ENCODE assay signal across 23 cellular contexts in the genomic region with DNA sequence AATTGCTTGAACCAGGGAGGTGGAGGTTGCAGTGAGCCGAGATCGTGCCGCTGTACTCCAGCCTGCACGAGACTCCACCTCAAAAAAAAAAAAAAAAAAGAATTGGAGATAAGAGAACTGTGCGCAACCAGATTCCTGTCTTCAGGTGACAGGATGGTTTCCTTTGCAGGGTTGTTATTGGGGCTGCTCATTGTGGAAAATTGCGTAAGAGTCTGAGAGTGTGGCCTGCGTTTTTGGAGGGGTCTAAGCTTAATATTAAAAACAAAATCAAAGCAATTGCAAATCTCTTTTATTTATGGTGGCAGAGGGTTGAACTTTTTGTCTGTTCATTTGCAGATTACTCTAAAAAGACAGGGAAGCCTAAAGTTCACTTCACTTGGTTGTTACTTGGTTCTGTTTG. TPM values are rescaled to one million over a fixed set of nuclear protein-coding genes. Genes with fewer than 3 reads are reported as not detected.
A peak's percentile ranks its signal among the peaks of the same experiment; 100 is the strongest.
DNase-seq lines count a peak whose midpoint lies in the region; ATAC-seq, FAIRE-seq and TF ChIP-seq lines count a peak whose summit lies in the region.
"Had no signal": no experiment of that assay in that cellular context is flagged by ENCODE, and none has a peak within 500 bp of the region (broad histone marks: within the 10 kb centered on the region; RNA-seq: fewer than 3 reads in every experiment).

No MANE protein-coding gene starts in this region.

- H3K4me1 ChIP-seq in HepG2 (ENCODE audit: insufficient read depth, low read length) (peaks cover 29% of the 10 kb centered on the region), right lobe of liver (no peaks in the 10 kb centered on the region), KMS-11 (ENCODE audit: low read depth, poor library complexity, severe bottlenecking) (peaks cover 57% of the 10 kb centered on the region), H1 (replicated peaks in 1 of 4; ENCODE audit: control insufficient read depth in 3 of 4, insufficient read depth in 4 of 4, low read length in 3 of 4) (peaks cover 0 to 7% (median 2%) of the 10 kb centered on the region in 4 experiments; a peak in 5 of 7 replicates)

- ATAC-seq in HepG2: no peak
- no peak for ATAC-seq in right lobe of liver
- ATAC-seq: GM23338 had no signal

- no peak overlapping the region for H4K5ac ChIP-seq in H1 (ENCODE audit: insufficient read length, low read depth, low read length)

- H3K18ac ChIP-seq in H1 (ENCODE audit: extremely low read depth, low read length): no peak overlapping the region

- no peak overlapping the region for H2AK5ac ChIP-seq in H1 (ENCODE audit: low read depth, low read length)

- no TSS peak for BruUV-seq in HepG2 (replicated peaks; lab: Mats Ljungman, UMichigan)

- no peak overlapping the region for H2BK12ac ChIP-seq in H1 (ENCODE audit: low read depth, low read length)

- H4K20me1 ChIP-seq in HepG2 (ENCODE audit: insufficient read depth, low read length): no peaks in the 10 kb centered on the region
- no peaks in the 10 kb centered on the region for H4K20me1 ChIP-seq in KMS-11 (ENCODE audit: insufficient read depth)
- no peaks in the 10 kb centered on the region for H4K20me1 ChIP-seq in H1 (replicated peaks in 1 of 2; ENCODE audit: control insufficient read depth in 1 of 2, insufficient read depth in 2 of 2, low read length in 2 of 2)
- H4K20me1 ChIP-seq: BLaER1 treated with 17β-estradiol and CSF1 and Interleukin-3, amounts not matched to agents 10 nM and 100 nM had no signal

- no peak overlapping the region for H3K4ac ChIP-seq in H1 (replicated peaks; ENCODE audit: insufficient read length, low read depth, low read length)

- H3K79me1 ChIP-seq in H1 (ENCODE audit: low read depth, low read length): no peaks in the 10 kb centered on the region

- H2BK20ac ChIP-seq in H1 (ENCODE audit: low read length): no peak overlapping the region

- no peak overlapping the region for H3K27ac ChIP-seq in HepG2 (ENCODE audit: extremely low read length, insufficient read depth, low read length)
- no peak overlapping the region for H3K27ac ChIP-seq in right lobe of liver
- peak overlapping the region; percentile 80 for H3K27ac ChIP-seq in KMS-11
- no peak overlapping the region for H3K27ac ChIP-seq in H1 (ENCODE audit: low read depth, low read length)
- H3K27ac ChIP-seq: 22Rv1; BLaER1 treated with 17β-estradiol and CSF1 and Interleukin-3, amounts not matched to agents 10 nM and 100 nM had no signal

- H2AFZ ChIP-seq in HepG2 (ENCODE audit: low read length) (no peak overlapping the region), KMS-11 (ENCODE audit: low read depth) (no peak overlapping the region; the same call in 1 of the 2 replicates), H1 (ENCODE audit: low read length) (no peak overlapping the region)
- H2AFZ ChIP-seq: GM23338 had no signal

- H3K79me2 ChIP-seq in HepG2 (ENCODE audit: insufficient read depth, low read length): no peaks in the 10 kb centered on the region
- H3K79me2 ChIP-seq in KMS-11 (ENCODE audit: insufficient read depth, low read depth): no peaks in the 10 kb centered on the region
- no peaks in the 10 kb centered on the region for H3K79me2 ChIP-seq in H1 (ENCODE audit: control insufficient read depth in 1 of 2, insufficient read depth in 2 of 2, low read length in 2 of 2)

- peaks cover 73% of the 10 kb centered on the region for H3K4me1 Mint-ChIP-seq in nephron progenitor cell

- H3K4me3 Mint-ChIP-seq in nephron progenitor cell: no peak overlapping the region
- H3K4me3 Mint-ChIP-seq: CD14-positive monocyte; CD4-positive, alpha-beta T cell; CD8-positive, alpha-beta memory T cell; GM23338; HFFc6 had no signal

- H3K14ac ChIP-seq in H1 (ENCODE audit: insufficient read length): no peak overlapping the region

- no peak for TF ChIP-seq CTCF in HepG2 (CRISPR knock-in tag; IDR thresholded peaks at IDR 0.05)
- no peak for TF ChIP-seq CTCF in right lobe of liver (IDR thresholded peaks at IDR 0.05)
- no peak for TF ChIP-seq CTCF in KMS-11 (conservative IDR thresholded peaks at IDR 0.05; ENCODE audit: low read depth, low read length)
- no peak for TF ChIP-seq CTCF in H1 (IDR thresholded peaks at IDR 0.05; ENCODE audit: control extremely low read depth in 1 of 3, insufficient read depth in 1 of 3, low read depth in 1 of 3, low read length in 3 of 3)
- TF ChIP-seq CTCF in nephron progenitor cell (IDR thresholded peaks at IDR 0.05): no peak

- peaks cover 6% of the 10 kb centered on the region for H3K9me3 Mint-ChIP-seq in nephron progenitor cell
- H3K9me3 Mint-ChIP-seq: CD4-positive, alpha-beta T cell; GM23338 had no signal

- POLR2A ChIA-PET in HepG2 (lab: Yijun Ruan, JAX) (no interaction called here), H1 (lab: Charles Lee; ENCODE audit: partially characterized antibody) (no interaction called here)

- intact Hi-C loops in HepG2 (cut with micrococcal nuclease; ENCODE audit: unreplicated experiment): no loop called here
- intact Hi-C loops in right lobe of liver (cut with DNase I): no loop called here

- H3K4me3 ChIP-seq in HepG2 (replicated peaks in 1 of 3; ENCODE audit: insufficient read depth in 1 of 3, low read depth in 2 of 3, low read length in 3 of 3) (no peak overlapping the region), right lobe of liver (no peak overlapping the region), KMS-11 (IDR thresholded peaks at IDR 0.05; ENCODE audit: insufficient read depth, low read depth, low read length) (no peak overlapping the region), H1 (ENCODE audit: extremely low read depth in 1 of 4, insufficient read depth in 2 of 4, low read depth in 3 of 4, low read length in 4 of 4) (no peak overlapping the region)
- H3K4me3 ChIP-seq: BLaER1 treated with 17β-estradiol and CSF1 and Interleukin-3, amounts not matched to agents 10 nM and 100 nM; GM23338; HAP-1 had no signal

- H3K27me3 Mint-ChIP-seq in nephron progenitor cell (ENCODE audit: low read depth, poor library complexity): peaks cover 11% of the 10 kb centered on the region
- H3K27me3 Mint-ChIP-seq: CD4-positive, alpha-beta T cell had no signal

- no peaks in the 10 kb centered on the region for H3K23me2 ChIP-seq in H1 (ENCODE audit: low read depth, low read length)

- H3K4me2 ChIP-seq in HepG2 (ENCODE audit: low read depth, low read length): no peak overlapping the region
- peak overlapping the region; percentile 59 for H3K4me2 ChIP-seq in KMS-11
- H3K4me2 ChIP-seq in H1 (ENCODE audit: insufficient read depth in 1 of 2, low read depth in 2 of 2, low read length in 2 of 2): no peak overlapping the region
- H3K4me2 ChIP-seq: GM23338 had no signal

- H3K23ac ChIP-seq in H1 (ENCODE audit: insufficient read length): no peak overlapping the region

- no peak for TF ChIP-seq RAD21 in HepG2 (CRISPR knock-in tag; IDR thresholded peaks at IDR 0.05)
- no peak for TF ChIP-seq RAD21 in H1 (IDR thresholded peaks at IDR 0.05 in 1 of 2, conservative IDR thresholded peaks at IDR 0.05 in 1 of 2; ENCODE audit: low read depth in 2 of 2, low read length in 2 of 2)

- H3K36me3 ChIP-seq in HepG2 (replicated peaks in 1 of 2; ENCODE audit: control insufficient read depth in 1 of 2, insufficient read depth in 2 of 2, low read length in 2 of 2) (no peaks in the 10 kb centered on the region), right lobe of liver (no peaks in the 10 kb centered on the region), KMS-11 (ENCODE audit: insufficient read depth) (no peaks in the 10 kb centered on the region), H1 (ENCODE audit: control insufficient read depth in 2 of 4, insufficient read depth in 4 of 4, low read length in 3 of 4) (no peaks in the 10 kb centered on the region)
- H3K36me3 ChIP-seq: BE2C, HAP-1 had no signal

- H3K9me3 ChIP-seq in HepG2 (ENCODE audit: low read length) (no peaks in the 10 kb centered on the region), right lobe of liver (no peaks in the 10 kb centered on the region), H1 (ENCODE audit: insufficient read depth in 2 of 2, low read depth in 1 of 2, low read length in 1 of 2) (no peaks in the 10 kb centered on the region)
- H3K9me3 ChIP-seq: BE2C, HAP-1 had no signal

- no peak for TF ChIP-seq EP300 in HepG2 (IDR thresholded peaks at IDR 0.05; ENCODE audit: low read depth in 2 of 2, low read length in 2 of 2)
- no peak for TF ChIP-seq EP300 in HepG2 (CRISPR knock-in tag; IDR thresholded peaks at IDR 0.05; ENCODE audit: borderline replicate concordance)
- TF ChIP-seq EP300 in H1 (IDR thresholded peaks at IDR 0.05; ENCODE audit: borderline replicate concordance in 1 of 2, low read depth in 2 of 2, low read length in 2 of 2): no peak

- H3K27ac Mint-ChIP-seq in nephron progenitor cell: no peak overlapping the region
- H3K27ac Mint-ChIP-seq: CD4-positive, alpha-beta T cell; CD8-positive, alpha-beta memory T cell; GM23338; HFFc6 had no signal

- peaks cover 0 to 12% of the 10 kb centered on the region in 2 experiments; a peak in 2 of 5 replicates for H3K27me3 ChIP-seq in HepG2 (ENCODE audit: control insufficient read depth in 1 of 2, insufficient read depth in 2 of 2, low read length in 2 of 2)
- no peaks in the 10 kb centered on the region for H3K27me3 ChIP-seq in right lobe of liver
- no peaks in the 10 kb centered on the region for H3K27me3 ChIP-seq in KMS-11 (ENCODE audit: insufficient read depth, low read depth)
- H3K27me3 ChIP-seq in H1 (replicated peaks in 1 of 4; ENCODE audit: control insufficient read depth in 3 of 4, extremely low read depth in 1 of 4, insufficient read depth in 3 of 4, low read length in 3 of 4): no peaks in the 10 kb centered on the region
- H3K27me3 ChIP-seq: BE2C; BLaER1 treated with 17β-estradiol and CSF1 and Interleukin-3, amounts not matched to agents 10 nM and 100 nM had no signal

- H2BK5ac ChIP-seq in H1 (ENCODE audit: low read depth, low read length): no peak overlapping the region

- DNase-seq in HepG2 (ENCODE audit: low spot score) (no peak), right lobe of liver (no peak), H1 (ENCODE audit: low read depth in 1 of 2, low spot score in 2 of 2) (no peak), nephron progenitor cell (no peak), T-helper 9 cell (no peak)
- DNase-seq in activated T-cell treated with anti-CD3 and anti-CD28 coated beads, Interleukin-2, amount 50 U/mL, for 48 hours: no peak
- DNase-seq: AML-193; BE2C; CD4-positive, alpha-beta T cell; CD8-positive, alpha-beta memory T cell; DMS 273 treated with DMSO at 0.1 percent for 48 hours; DMS79; GF-D8 had no signal

- H4K91ac ChIP-seq in H1 (replicated peaks; ENCODE audit: insufficient read length, low read length): no peak overlapping the region

- CTCF ChIA-PET in HepG2 (lab: Yijun Ruan, JAX; ENCODE audit: low intra/inter-chr PET ratio, low total read pairs): no interaction called here
- CTCF ChIA-PET in H1 (lab: Charles Lee; ENCODE audit: partially characterized antibody): interaction anchor here (0.6 to 3.6 kb wide), 8 partner anchors 11 to 96 kb away, joined by 3 to 26 read pairs (median 4); no protein-coding TSS in a partner anchor

- in situ Hi-C loops in HepG2 (cut with HindIII; ENCODE audit: extremely low pct_ligation_motif_present, low pct_unique_long_range_greater_than_20kb): no loop called here

- no peak overlapping the region for H4K8ac ChIP-seq in H1 (ENCODE audit: extremely low read depth, insufficient read depth, low read length)

- peaks cover 7% of the 10 kb centered on the region for H3K36me3 Mint-ChIP-seq in nephron progenitor cell (ENCODE audit: low read depth)

- WGBS in HepG2 (ENCODE audit: low lambda C conversion rate): 54% methylated on average over 7 of the region's 7 CpGs
- 74% methylated on average over 3 of the region's 7 CpGs for WGBS in right lobe of liver (ENCODE audit: insufficient coverage, low coverage, low lambda C conversion rate, missing lambda C conversion rate)
- 93% methylated on average over 7 of the region's 7 CpGs; no CpG with 5 or more reads in 1 of the 2 experiments for WGBS in H1 (ENCODE audit: extremely low coverage in 1 of 2, insufficient coverage in 1 of 2, insufficient read length in 1 of 2, insufficient replicate concordance in 2 of 2, low coverage in 1 of 2, low lambda C conversion rate in 2 of 2, missing lambda C conversion rate in 1 of 2), 2 experiments

- FAIRE-seq in HepG2 (lab: Jason Lieb, UNC) (no peak), H1 (lab: Jason Lieb, UNC) (no peak)
- FAIRE-seq: A204.1, D721Med, GM18507 had no signal

- no peak overlapping the region for H2BK15ac ChIP-seq in H1 (ENCODE audit: low read length)

- TF ChIP-seq POLR2A in HepG2 (IDR thresholded peaks at IDR 0.05; ENCODE audit: insufficient read depth in 1 of 2, low read depth in 2 of 2, low read length in 2 of 2) (no peak), right lobe of liver (IDR thresholded peaks at IDR 0.05) (no peak), H1 (IDR thresholded peaks at IDR 0.05; ENCODE audit: control extremely low read depth in 1 of 2, low read depth in 2 of 2, low read length in 2 of 2) (no peak)

- H2BK120ac ChIP-seq in H1 (replicated peaks; ENCODE audit: low read depth, low read length): no peak overlapping the region

- no peak overlapping the region for H3K56ac ChIP-seq in H1 (replicated peaks; ENCODE audit: insufficient read length, low read depth, low read length)

- H3K9ac ChIP-seq in HepG2 (ENCODE audit: insufficient read depth, low read depth, low read length): no peak overlapping the region
- H3K9ac ChIP-seq in KMS-11: peak overlapping the region; percentile 44; the same call in 1 of the 2 replicates
- no peak overlapping the region for H3K9ac ChIP-seq in H1 (replicated peaks in 1 of 4; ENCODE audit: extremely low read depth in 1 of 4, low read depth in 3 of 4, low read length in 3 of 4)
- H3K9ac ChIP-seq: BLaER1 treated with 17β-estradiol and CSF1 and Interleukin-3, amounts not matched to agents 10 nM and 100 nM had no signal

RNA-seq across cellular contexts. Expression of gene BCAR3, which starts 36.0 kb away (rescaled TPM):
- total RNA-seq in HepG2 (2016; rRNA removed; fragmentation: Illumina TruSeq; extraction: Trizol): 4.8 and 5.5 TPM in 2 replicates
- total RNA-seq in HepG2 (2016; cell fraction: cytosol; rRNA removed; fragmentation: Illumina TruSeq; extraction: Trizol; ENCODE audit: low read depth): 2.6 and 3.2 TPM in 2 replicates
- 4.7 and 5.1 TPM in 2 replicates for total RNA-seq in HepG2 (2016; cell fraction: insoluble cytoplasmic fraction; rRNA removed; fragmentation: Illumina TruSeq; extraction: Trizol)
- 3.3 and 3.5 TPM in 2 replicates for total RNA-seq in HepG2 (2016; cell fraction: membrane; rRNA removed; fragmentation: Illumina TruSeq; extraction: Trizol)
- total RNA-seq in HepG2 (2016; cell fraction: nucleus; rRNA removed; fragmentation: Illumina TruSeq; extraction: Trizol): 4.6 TPM in 2 replicates
- polyA plus RNA-seq in HepG2 (2011; rRNA removed): 3.6 and 5.4 TPM in 2 replicates
- 3.1 and 3.4 TPM in 2 replicates for polyA plus RNA-seq in HepG2 (2011; cell fraction: cytosol; rRNA removed)
- 6.8 and 8.6 TPM in 2 replicates for polyA plus RNA-seq in HepG2 (2011; cell fraction: nucleus; rRNA removed)
- polyA plus RNA-seq in HepG2 (2012): 4.7 and 5.8 TPM in 2 replicates
- polyA plus RNA-seq in HepG2 (2016; cell fraction: cytosol; fragmentation: Illumina TruSeq; extraction: Trizol; ENCODE audit: low read depth): 0.58 and 0.79 TPM in 2 replicates
- polyA plus RNA-seq in HepG2 (2016; cell fraction: insoluble cytoplasmic fraction; fragmentation: Illumina TruSeq; extraction: Trizol; ENCODE audit: low read depth): 4.8 and 6.3 TPM in 2 replicates
- polyA plus RNA-seq in HepG2 (2016; cell fraction: membrane; fragmentation: Illumina TruSeq; extraction: Trizol; ENCODE audit: low read depth): 1.2 and 1.6 TPM in 2 replicates
- polyA plus RNA-seq in HepG2 (2016; cell fraction: nucleus; fragmentation: Illumina TruSeq; extraction: Trizol; ENCODE audit: insufficient read depth, low read depth): 3.7 and 6.7 TPM in 2 replicates
- polyA minus RNA-seq in HepG2 (2011; rRNA and poly(A)+ RNA removed; ENCODE audit: low replicate concordance): 8.2 and 39.9 TPM in 2 replicates
- 7.6 and 8.4 TPM in 2 replicates for polyA minus RNA-seq in HepG2 (2011; cell fraction: cytosol; rRNA and poly(A)+ RNA removed)
- 10.4 and 10.6 TPM in 2 replicates for polyA minus RNA-seq in HepG2 (2011; cell fraction: nucleus; rRNA and poly(A)+ RNA removed)
- total RNA-seq in right lobe of liver: 10 to 100 TPM in 3 of 6 experiments, 1 to 10 TPM in 3; 7.6 to 19.8 (median 12.9) TPM
- 8.3 and 9.2 TPM in 2 replicates for total RNA-seq in H1 (2021; fragmentation: NEBNext Ultra II Directional; extraction: Animal tissue kit (Norgen Biotek cat#: 25700))
- polyA plus RNA-seq in H1 (2011; rRNA removed): 5.6 and 7.3 TPM in 2 replicates
- 6.6 TPM for polyA plus RNA-seq in H1 (2011; cell fraction: cytosol; rRNA removed)
- polyA plus RNA-seq in H1 (2011; cell fraction: nucleus; rRNA removed): 9.7 TPM
- polyA plus RNA-seq in H1 (2012, experiment 1 of 2): 7.0 to 8.0 TPM (median 7.8 TPM) in 4 replicates
- polyA plus RNA-seq in H1 (2012, experiment 2 of 2): 6.1 TPM
- 5.1 TPM for polyA plus RNA-seq in H1 (2013, experiment 1 of 2)
- 5.2 TPM for polyA plus RNA-seq in H1 (2013, experiment 2 of 2)
- 10.9 and 11.0 TPM in 2 replicates for polyA minus RNA-seq in H1 (2011; rRNA and poly(A)+ RNA removed)
- 19.4 TPM for polyA minus RNA-seq in H1 (2011; cell fraction: cytosol; rRNA and poly(A)+ RNA removed)
- 14.6 TPM for polyA minus RNA-seq in H1 (2011; cell fraction: nucleus; rRNA and poly(A)+ RNA removed)

Comparison
In these comparisons a context has a peak if more than half of its experiments do, and no peak if none do; other contexts are left out.
1. Of the 41 proteins assayed by ChIP-seq in both HepG2 and H1: peak only in HepG2: none; only in H1: none; in both: CEBPB; in neither: 40.